8 cellular contexts compared by ENCODE assay signal in the genomic region with DNA sequence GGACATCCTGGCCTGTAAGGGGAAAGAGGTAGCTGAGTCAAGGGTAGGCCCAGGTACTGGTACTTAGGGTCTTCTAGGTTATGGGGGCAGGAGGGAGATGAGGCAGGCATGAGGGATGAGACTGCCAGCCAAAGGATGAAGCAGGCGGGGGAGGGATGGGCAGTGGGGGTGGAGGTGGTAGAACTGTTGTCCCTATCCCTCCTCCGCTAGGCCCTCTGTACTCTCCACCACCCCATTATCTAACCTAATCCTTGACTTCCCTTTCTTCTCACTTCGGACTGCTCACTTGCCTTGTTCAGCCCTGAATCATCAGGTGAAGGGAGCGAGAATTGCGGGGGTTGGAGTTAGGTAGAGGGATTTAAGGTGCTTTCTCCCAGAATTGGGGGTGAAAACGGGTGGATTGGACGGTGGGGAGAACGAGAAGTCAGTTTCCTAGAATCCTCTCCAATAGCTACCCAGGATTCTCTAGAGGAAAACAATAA.
A peak's percentile ranks its signal among the peaks of the same experiment; 100 is the strongest.
DNase-seq lines count a peak whose midpoint lies in the region; ATAC-seq and TF ChIP-seq lines count a peak whose summit lies in the region.

No MANE protein-coding gene starts in this region.

- peaks cover 4% of the 10 kb centered on the region for H3K4me1 ChIP-seq in rectal smooth muscle tissue (ENCODE audit: control insufficient read depth, insufficient read depth, low read length)

- no peak for TF ChIP-seq CTCF in fibroblast of pulmonary artery (IDR thresholded peaks at IDR 0.05; ENCODE audit: low read length, missing control alignments)

- H3K27me3 ChIP-seq in rectal smooth muscle tissue (ENCODE audit: control insufficient read depth, insufficient read depth, low read length), result no peaks in the 10 kb centered on the region

- H3K36me3 ChIP-seq in SK-N-MC (ENCODE audit: insufficient read depth, low read length) (no peaks in the 10 kb centered on the region), rectal smooth muscle tissue (ENCODE audit: control insufficient read depth, insufficient read depth, low read length) (peaks cover under 1% of the 10 kb centered on the region)

- peak overlapping the region; percentile 82 for H3K9ac ChIP-seq in SK-N-MC (ENCODE audit: insufficient read length)
- H3K9ac ChIP-seq in rectal smooth muscle tissue (ENCODE audit: low read length), result peak overlapping the region; percentile 77

- H3K27ac ChIP-seq in SK-N-MC (peak overlapping the region; percentile 95), rectal smooth muscle tissue (ENCODE audit: low read depth, low read length) (peak overlapping the region; percentile 86)

- no peaks in the 10 kb centered on the region for H3K9me3 ChIP-seq in SK-N-MC (ENCODE audit: low read depth, low read length)

- H3K4me3 ChIP-seq in SK-N-MC, result peak overlapping the region; percentile 88
- H3K4me3 ChIP-seq in fibroblast of pulmonary artery (replicated peaks; ENCODE audit: low read depth, low read length), result peak overlapping the region; percentile 67
- H3K4me3 ChIP-seq in rectal smooth muscle tissue (ENCODE audit: low read length), result peak overlapping the region; percentile 75

- ATAC-seq in GM18907 (IDR thresholded peaks at IDR 0.05; ENCODE audit: unreplicated experiment), result peak; percentile 6
- no peak for ATAC-seq in GM21529 (IDR thresholded peaks at IDR 0.05; ENCODE audit: unreplicated experiment)
- no peak for ATAC-seq in GM18511 (IDR thresholded peaks at IDR 0.05; ENCODE audit: unreplicated experiment)

- DNase-seq in SK-N-MC (ENCODE audit: low read depth, low spot score), result no peak
- DNase-seq in fibroblast of pulmonary artery (ENCODE audit: low read depth), result no peak
- DNase-seq in Kasumi-1 (lab: John Stamatoyannopoulos, UW), result no peak
- no peak for DNase-seq in NK-92 treated with Interleukin-12 subunit alpha and Interleukin-12 subunit beta, amount 100 ng/mL, for 24 hours (lab: John Stamatoyannopoulos, UW)
